ENCODE assay signal across 12 cellular contexts in the genomic region with DNA sequence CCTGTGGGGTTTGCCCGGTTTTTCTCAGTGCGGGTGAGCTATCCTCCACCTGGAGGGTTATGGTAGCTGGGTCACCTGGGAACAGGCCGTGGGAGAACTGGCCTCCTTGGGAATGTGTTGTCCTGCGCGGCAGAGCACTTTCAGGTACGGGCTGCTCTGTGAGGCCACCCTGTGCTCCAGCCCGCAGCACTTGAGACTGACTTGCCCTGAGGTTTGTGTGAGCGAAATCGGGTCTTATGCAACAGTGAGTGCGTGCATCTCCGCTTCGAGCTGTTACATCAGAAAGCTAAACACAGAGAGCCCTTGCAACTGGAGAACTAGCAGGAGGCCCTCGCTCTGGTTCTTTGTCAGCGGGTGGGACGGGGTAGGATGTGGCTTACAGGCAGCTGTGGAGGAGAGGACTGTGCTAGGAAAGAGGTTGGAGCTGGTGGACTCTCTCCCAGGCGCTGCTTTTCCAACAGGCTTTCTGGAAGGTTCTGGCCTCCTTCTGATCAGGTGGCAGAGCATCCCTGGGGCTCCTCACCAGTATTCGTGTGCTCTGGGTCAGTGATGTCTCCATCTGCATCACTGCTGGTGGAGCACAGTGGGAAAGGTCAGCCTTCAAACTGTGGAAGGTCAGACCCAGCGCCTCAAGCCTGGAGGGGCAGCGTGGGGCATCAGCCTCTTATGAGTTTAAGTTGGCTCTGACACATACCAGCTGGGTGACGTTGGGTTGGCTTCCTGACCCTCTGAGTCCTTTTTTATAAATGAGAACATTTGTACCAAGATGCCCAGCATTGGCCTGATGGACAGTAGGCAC.
DNase-seq lines count a peak whose midpoint lies in the region; ATAC-seq, FAIRE-seq and TF ChIP-seq lines count a peak whose summit lies in the region.
"Had no signal": no experiment of that assay in that cellular context is flagged by ENCODE, and none has a peak within 500 bp of the region (broad histone marks: within the 10 kb centered on the region; RNA-seq: fewer than 3 reads in every experiment).

No MANE protein-coding gene starts in this region.

- TF ChIP-seq POLR2A in K562 (conservative IDR thresholded peaks at IDR 0.05): no peak

- H3K4me1 ChIP-seq in K562 (replicated peaks in 1 of 2; ENCODE audit: control insufficient read depth in 2 of 2, insufficient read depth in 2 of 2, low read length in 2 of 2): peaks cover 39 to 74% of the 10 kb centered on the region in 2 experiments

- H3K9ac ChIP-seq in K562 (ENCODE audit: insufficient read depth in 1 of 2, low read depth in 2 of 2, low read length in 2 of 2): peak overlapping the region in 1 of 2 experiments; percentile 44; a peak in 1 of 4 replicates

- H3K9me3 ChIP-seq in K562 (replicated peaks; ENCODE audit: control insufficient read depth, insufficient read depth, low read depth, low read length): no peaks in the 10 kb centered on the region
- H3K9me3 ChIP-seq: thoracic aorta had no signal

- no peak overlapping the region for H3K4me2 ChIP-seq in K562 (ENCODE audit: insufficient read depth, low read length)

- H3K36me3 ChIP-seq in K562 (ENCODE audit: control insufficient read depth, insufficient read depth, low read length): peaks cover 2% of the 10 kb centered on the region; the same call in 1 of the 3 replicates
- H3K36me3 ChIP-seq: thoracic aorta had no signal

- CTCF ChIA-PET in K562 (lab: Yijun Ruan, JAX; ENCODE audit: low intra/inter-chr PET ratio): no interaction called here

- no peak overlapping the region for H2AFZ ChIP-seq in K562 (ENCODE audit: low read depth, low read length)

- no TSS peak for BruUV-seq in K562 (replicated peaks; lab: Mats Ljungman, UMichigan)

- intact Hi-C loops in K562 (cut with micrococcal nuclease): no loop called here

- no peak for FAIRE-seq in K562 (lab: Jason Lieb, UNC)

- TF ChIP-seq CTCF in K562 (IDR thresholded peaks at IDR 0.05 in 2 of 3, conservative IDR thresholded peaks at IDR 0.05 in 1 of 3; ENCODE audit: insufficient read depth in 2 of 3, low read depth in 1 of 3, low read length in 3 of 3): no peak

- H3K9me1 ChIP-seq in K562 (ENCODE audit: control insufficient read depth, insufficient read depth, low read length): no peaks in the 10 kb centered on the region

- DNase-seq in DMS53 (lab: John Stamatoyannopoulos, UW): peak; percentile 33
- DNase-seq in DMS53 treated with DMSO at 0.1 percent for 48 hours (lab: John Stamatoyannopoulos, UW; ENCODE audit: unreplicated experiment): no peak
- no peak for DNase-seq in K562 (ENCODE audit: extremely low read depth in 1 of 4, low spot score in 3 of 4)
- DNase-seq in left kidney (ENCODE audit: low read depth, low spot score): peak; percentile 55
- no peak for DNase-seq in NCI-H2227 (lab: John Stamatoyannopoulos, UW; ENCODE audit: unreplicated experiment)
- no peak for DNase-seq in germinal center (ENCODE audit: low spot score)
- DNase-seq: activated naive CD4-positive, alpha-beta T cell treated with anti-CD3 and anti-CD28 coated beads, Interleukin-2, amount 10 ng/mL, durations not matched to agents 7 days and 5 days had no signal

- no peak for TF ChIP-seq EP300 in K562 (IDR thresholded peaks at IDR 0.05; ENCODE audit: low read length)

- POLR2A ChIA-PET in K562 (lab: Yijun Ruan, JAX): interaction anchor here (0.6 to 3.8 kb wide), 8 partner anchors 8 to 63 kb away, joined by 3 to 21 read pairs (median 3); no protein-coding TSS in a partner anchor

- H3K79me2 ChIP-seq in K562 (ENCODE audit: control insufficient read depth, insufficient read depth, low read length): peaks cover 92% of the 10 kb centered on the region

- no peaks in the 10 kb centered on the region for H3K27me3 ChIP-seq in K562 (ENCODE audit: control insufficient read depth in 2 of 2, insufficient read depth in 2 of 2, low read length in 2 of 2)

- 73% methylated on average over 20 of the region's 20 CpGs for WGBS in K562 (ENCODE audit: insufficient coverage, low coverage, missing lambda C conversion rate)

- peaks cover 26% of the 10 kb centered on the region for H4K20me1 ChIP-seq in K562 (replicated peaks; ENCODE audit: control insufficient read depth, insufficient read depth, low read length)

- ATAC-seq in K562: peak; percentile 29
- no peak for ATAC-seq in GM21423 (IDR thresholded peaks at IDR 0.05; ENCODE audit: unreplicated experiment)
- ATAC-seq: HCT116 had no signal

- in situ Hi-C loops in K562 (cut with MboI): no loop called here

- no peak overlapping the region for H3K4me3 ChIP-seq in K562
- H3K4me3 ChIP-seq: thoracic aorta had no signal

- TF ChIP-seq RAD21 in K562 (CRISPR knock-in tag; conservative IDR thresholded peaks at IDR 0.05 in 1 of 2, IDR thresholded peaks at IDR 0.05 in 1 of 2): no peak

- H3K27ac ChIP-seq in K562 (ENCODE audit: extremely low read depth, low read depth, low read length): no peak overlapping the region; the same call in 2 of the 3 replicates
- H3K27ac ChIP-seq in temporal lobe (ENCODE audit: low read depth, low read length): peak overlapping the region; percentile 70
- H3K27ac ChIP-seq: 22Rv1, thoracic aorta had no signal

TF ChIP-seq in K562, 482 proteins besides CTCF, POLR2A, EP300 and RAD21 (continues in another document):
- TF ChIP-seq ZNF76 (CRISPR knock-in tag; IDR thresholded peaks at IDR 0.05; ENCODE audit: borderline replicate concordance) (no peak), SMAD4 (CRISPR knock-in tag; conservative IDR thresholded peaks at IDR 0.05) (peak; percentile 85), RBFOX2 (IDR thresholded peaks at IDR 0.05; ENCODE audit: low read depth, low read length) (peak; percentile 63), TRIM24 (IDR thresholded peaks at IDR 0.05) (peak in 1 of 2 experiments; percentile 18; a peak in 2 of 4 replicates), ZNF589 (CRISPR knock-in tag; IDR thresholded peaks at IDR 0.05; ENCODE audit: low read depth) (0 out of 2 replicates have a peak, but pooled peaks have one; percentile 31), CXXC5 (CRISPR knock-in tag; IDR thresholded peaks at IDR 0.05) (peak; percentile 89), KDM1A (IDR thresholded peaks at IDR 0.05) (no peak), SRSF1 (IDR thresholded peaks at IDR 0.05; ENCODE audit: low read depth, low read length) (no peak), ELF2 (CRISPR knock-in tag; IDR thresholded peaks at IDR 0.05) (no peak), SPI1 (IDR thresholded peaks at IDR 0.05; ENCODE audit: borderline replicate concordance, low read depth, low read length) (no peak), RBM17 (IDR thresholded peaks at IDR 0.05; ENCODE audit: borderline replicate concordance, low read depth, low read length) (no peak), MAFK (IDR thresholded peaks at IDR 0.05; ENCODE audit: low read length) (no peak), RFX1 (IDR thresholded peaks at IDR 0.05) (no peak), PCBP2 (IDR thresholded peaks at IDR 0.05; ENCODE audit: low read depth, low read length, poor library complexity, severe bottlenecking) (no peak), STAG1 (CRISPR knock-in tag; IDR thresholded peaks at IDR 0.05; ENCODE audit: borderline replicate concordance) (no peak), HDAC8 (tag; IDR thresholded peaks at IDR 0.05) (0 out of 2 replicates have a peak, but pooled peaks have one; percentile 8), DMBX1 (CRISPR knock-in tag; IDR thresholded peaks at IDR 0.05; ENCODE audit: borderline replicate concordance) (peak; percentile 71), MCM7 (IDR thresholded peaks at IDR 0.05) (no peak), FOXK1 (CRISPR knock-in tag; IDR thresholded peaks at IDR 0.05; ENCODE audit: borderline replicate concordance) (no peak), NR2C2 (CRISPR knock-in tag; IDR thresholded peaks at IDR 0.05) (no peak), NR2C2 (tag; IDR thresholded peaks at IDR 0.05) (peak; percentile 69), NR1H2 (CRISPR knock-in tag; IDR thresholded peaks at IDR 0.05) (no peak), EWSR1 (IDR thresholded peaks at IDR 0.05; ENCODE audit: borderline replicate concordance, low read depth, partially characterized antibody) (no peak), ZNF311 (CRISPR knock-in tag; IDR thresholded peaks at IDR 0.05) (no peak), CEBPB (tag; IDR thresholded peaks at IDR 0.05) (peak; percentile 72), SMAD1 (IDR thresholded peaks at IDR 0.05; ENCODE audit: low read depth, low read length, partially characterized antibody) (peak; percentile 68)
- TF ChIP-seq, protein P1, sequence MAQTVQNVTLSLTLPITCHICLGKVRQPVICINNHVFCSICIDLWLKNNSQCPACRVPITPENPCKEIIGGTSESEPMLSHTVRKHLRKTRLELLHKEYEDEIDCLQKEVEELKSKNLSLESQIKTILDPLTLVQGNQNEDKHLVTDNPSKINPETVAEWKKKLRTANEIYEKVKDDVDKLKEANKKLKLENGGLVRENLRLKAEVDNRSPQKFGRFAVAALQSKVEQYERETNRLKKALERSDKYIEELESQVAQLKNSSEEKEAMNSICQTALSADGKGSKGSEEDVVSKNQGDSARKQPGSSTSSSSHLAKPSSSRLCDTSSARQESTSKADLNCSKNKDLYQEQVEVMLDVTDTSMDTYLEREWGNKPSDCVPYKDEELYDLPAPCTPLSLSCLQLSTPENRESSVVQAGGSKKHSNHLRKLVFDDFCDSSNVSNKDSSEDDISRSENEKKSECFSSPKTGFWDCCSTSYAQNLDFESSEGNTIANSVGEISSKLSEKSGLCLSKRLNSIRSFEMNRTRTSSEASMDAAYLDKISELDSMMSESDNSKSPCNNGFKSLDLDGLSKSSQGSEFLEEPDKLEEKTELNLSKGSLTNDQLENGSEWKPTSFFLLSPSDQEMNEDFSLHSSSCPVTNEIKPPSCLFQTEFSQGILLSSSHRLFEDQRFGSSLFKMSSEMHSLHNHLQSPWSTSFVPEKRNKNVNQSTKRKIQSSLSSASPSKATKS (CRISPR knock-in tag; IDR thresholded peaks at IDR 0.05): no peak
- TF ChIP-seq, protein P2, sequence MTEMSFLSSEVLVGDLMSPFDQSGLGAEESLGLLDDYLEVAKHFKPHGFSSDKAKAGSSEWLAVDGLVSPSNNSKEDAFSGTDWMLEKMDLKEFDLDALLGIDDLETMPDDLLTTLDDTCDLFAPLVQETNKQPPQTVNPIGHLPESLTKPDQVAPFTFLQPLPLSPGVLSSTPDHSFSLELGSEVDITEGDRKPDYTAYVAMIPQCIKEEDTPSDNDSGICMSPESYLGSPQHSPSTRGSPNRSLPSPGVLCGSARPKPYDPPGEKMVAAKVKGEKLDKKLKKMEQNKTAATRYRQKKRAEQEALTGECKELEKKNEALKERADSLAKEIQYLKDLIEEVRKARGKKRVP (CRISPR knock-in tag; IDR thresholded peaks at IDR 0.05): peak; percentile 75

Comparison
In these comparisons a context has a peak if more than half of its experiments do, and no peak if none do; other contexts are left out.
1. DNase-seq: peak in DMS53 (single experiment) and left kidney (single experiment); none in DMS53 treated with DMSO at 0.1 percent for 48 hours (single experiment), K562 (0 of 4), NCI-H2227 (single experiment) and germinal center (single experiment).